Comparison of ENCODE assay signal across 17 cellular contexts in the genomic region with DNA sequence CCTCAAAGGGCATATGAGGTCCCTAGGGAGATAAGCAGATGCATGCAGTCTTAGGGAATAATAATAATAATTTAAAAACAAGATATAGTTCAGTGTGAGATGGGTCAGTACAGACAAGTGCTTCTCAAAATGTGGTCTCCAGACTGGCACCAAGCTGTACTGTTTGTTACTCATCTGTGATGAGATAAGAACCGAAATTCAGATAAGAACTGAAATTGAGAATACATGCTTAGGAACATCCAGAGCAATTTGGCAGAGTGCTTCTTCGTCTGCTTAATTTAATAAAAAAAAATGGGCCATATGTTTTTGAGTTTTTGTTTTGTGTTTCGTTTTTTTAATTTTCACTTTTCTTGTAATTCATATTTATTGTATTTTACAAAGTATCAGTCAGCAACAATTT.
DNase-seq lines count a peak whose midpoint lies in the region; ATAC-seq and TF ChIP-seq lines count a peak whose summit lies in the region.
"Had no signal": no experiment of that assay in that cellular context is flagged by ENCODE, and none has a peak within 500 bp of the region (broad histone marks: within the 10 kb centered on the region; RNA-seq: fewer than 3 reads in every experiment).

No MANE protein-coding gene starts in this region.

- no peak overlapping the region for H3K27ac Mint-ChIP-seq in activated naive CD4-positive, alpha-beta T cell treated with anti-CD3 and anti-CD28 coated beads, Interleukin-2, amount 50 U/mL, for 72 hours
- H3K27ac Mint-ChIP-seq: CD14-positive monocyte; CD4-positive, alpha-beta T cell; CD8-positive, alpha-beta memory T cell had no signal

- H3K4me3 ChIP-seq in GM12865 (ENCODE audit: low read depth, low read length): no peak overlapping the region
- H3K4me3 ChIP-seq: BLaER1 treated with 17β-estradiol and CSF1 and Interleukin-3, amounts not matched to agents 10 nM and 100 nM; GM23248 had no signal

- no peak for ATAC-seq in SK-N-SH treated with all-trans-retinoic acid at 6 μM for 48 hours
- ATAC-seq in activated naive CD4-positive, alpha-beta T cell treated with anti-CD3 and anti-CD28 coated beads, Interleukin-2, amount 50 U/mL, for 72 hours: no peak

- peak; percentile 11 for DNase-seq in DMS 273 (lab: John Stamatoyannopoulos, UW; ENCODE audit: unreplicated experiment)
- DNase-seq in DMS 273 treated with DMSO at 0.1 percent for 48 hours (lab: John Stamatoyannopoulos, UW): no peak
- DNase-seq in GM12865 (ENCODE audit: low read depth): peak; percentile 4
- DNase-seq in activated naive CD4-positive, alpha-beta T cell treated with anti-CD3 and anti-CD28 coated beads, Interleukin-2, amount 50 U/mL, for 72 hours (ENCODE audit: low spot score in 2 of 2): no peak
- DNase-seq in AG20443 (ENCODE audit: low spot score): no peak
- DNase-seq: AML-193; BE2C; CD4-positive, alpha-beta T cell; CD8-positive, alpha-beta memory T cell; DMS153; DND-41; GM23248; H7; HCEC 1CT had no signal

- no peak for TF ChIP-seq CTCF in GM12865 (IDR thresholded peaks at IDR 0.05; ENCODE audit: insufficient read depth, low read depth, low read length, missing control alignments)

- H3K9me3 Mint-ChIP-seq in activated naive CD4-positive, alpha-beta T cell treated with anti-CD3 and anti-CD28 coated beads, Interleukin-2, amount 50 U/mL, for 72 hours: no peaks in the 10 kb centered on the region
- H3K9me3 Mint-ChIP-seq: CD4-positive, alpha-beta T cell; CD8-positive, alpha-beta memory T cell had no signal

- H3K36me3 Mint-ChIP-seq in activated naive CD4-positive, alpha-beta T cell treated with anti-CD3 and anti-CD28 coated beads, Interleukin-2, amount 50 U/mL, for 72 hours: no peaks in the 10 kb centered on the region
- H3K36me3 Mint-ChIP-seq: CD14-positive monocyte; CD8-positive, alpha-beta memory T cell had no signal

TF ChIP-seq in SK-N-SH treated with all-trans-retinoic acid at 6 μM for 48 hours, 23 proteins besides CTCF, POLR2A, EP300 and RAD21:
- TF ChIP-seq ISL1 (CRISPR knock-in tag; IDR thresholded peaks at IDR 0.05): peak; percentile 54
- no peak for TF ChIP-seq BACH2 (CRISPR knock-in tag; IDR thresholded peaks at IDR 0.05; ENCODE audit: borderline replicate concordance)
- peak; percentile 81; the same call in 1 of the 2 replicates for TF ChIP-seq TCF4 (CRISPR knock-in tag; IDR thresholded peaks at IDR 0.05; ENCODE audit: borderline replicate concordance)
- TF ChIP-seq, protein P1, sequence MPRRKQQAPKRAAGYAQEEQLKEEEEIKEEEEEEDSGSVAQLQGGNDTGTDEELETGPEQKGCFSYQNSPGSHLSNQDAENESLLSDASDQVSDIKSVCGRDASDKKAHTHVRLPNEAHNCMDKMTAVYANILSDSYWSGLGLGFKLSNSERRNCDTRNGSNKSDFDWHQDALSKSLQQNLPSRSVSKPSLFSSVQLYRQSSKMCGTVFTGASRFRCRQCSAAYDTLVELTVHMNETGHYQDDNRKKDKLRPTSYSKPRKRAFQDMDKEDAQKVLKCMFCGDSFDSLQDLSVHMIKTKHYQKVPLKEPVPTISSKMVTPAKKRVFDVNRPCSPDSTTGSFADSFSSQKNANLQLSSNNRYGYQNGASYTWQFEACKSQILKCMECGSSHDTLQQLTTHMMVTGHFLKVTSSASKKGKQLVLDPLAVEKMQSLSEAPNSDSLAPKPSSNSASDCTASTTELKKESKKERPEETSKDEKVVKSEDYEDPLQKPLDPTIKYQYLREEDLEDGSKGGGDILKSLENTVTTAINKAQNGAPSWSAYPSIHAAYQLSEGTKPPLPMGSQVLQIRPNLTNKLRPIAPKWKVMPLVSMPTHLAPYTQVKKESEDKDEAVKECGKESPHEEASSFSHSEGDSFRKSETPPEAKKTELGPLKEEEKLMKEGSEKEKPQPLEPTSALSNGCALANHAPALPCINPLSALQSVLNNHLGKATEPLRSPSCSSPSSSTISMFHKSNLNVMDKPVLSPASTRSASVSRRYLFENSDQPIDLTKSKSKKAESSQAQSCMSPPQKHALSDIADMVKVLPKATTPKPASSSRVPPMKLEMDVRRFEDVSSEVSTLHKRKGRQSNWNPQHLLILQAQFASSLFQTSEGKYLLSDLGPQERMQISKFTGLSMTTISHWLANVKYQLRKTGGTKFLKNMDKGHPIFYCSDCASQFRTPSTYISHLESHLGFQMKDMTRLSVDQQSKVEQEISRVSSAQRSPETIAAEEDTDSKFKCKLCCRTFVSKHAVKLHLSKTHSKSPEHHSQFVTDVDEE (CRISPR knock-in tag; IDR thresholded peaks at IDR 0.05): peak; percentile 48
TF ChIP-seq in SK-N-SH treated with all-trans-retinoic acid at 6 μM for 48 hours: peak in this region for 3.

Comparison
In these comparisons a context has a peak if more than half of its experiments do, and no peak if none do; other contexts are left out.
1. DNase-seq: peak in DMS 273 (single experiment) and GM12865 (single experiment); none in DMS 273 treated with DMSO at 0.1 percent for 48 hours (single experiment), activated naive CD4-positive, alpha-beta T cell treated with anti-CD3 and anti-CD28 coated beads, Interleukin-2, amount 50 U/mL, for 72 hours (0 of 2) and AG20443 (single experiment).